In the genomic region with DNA sequence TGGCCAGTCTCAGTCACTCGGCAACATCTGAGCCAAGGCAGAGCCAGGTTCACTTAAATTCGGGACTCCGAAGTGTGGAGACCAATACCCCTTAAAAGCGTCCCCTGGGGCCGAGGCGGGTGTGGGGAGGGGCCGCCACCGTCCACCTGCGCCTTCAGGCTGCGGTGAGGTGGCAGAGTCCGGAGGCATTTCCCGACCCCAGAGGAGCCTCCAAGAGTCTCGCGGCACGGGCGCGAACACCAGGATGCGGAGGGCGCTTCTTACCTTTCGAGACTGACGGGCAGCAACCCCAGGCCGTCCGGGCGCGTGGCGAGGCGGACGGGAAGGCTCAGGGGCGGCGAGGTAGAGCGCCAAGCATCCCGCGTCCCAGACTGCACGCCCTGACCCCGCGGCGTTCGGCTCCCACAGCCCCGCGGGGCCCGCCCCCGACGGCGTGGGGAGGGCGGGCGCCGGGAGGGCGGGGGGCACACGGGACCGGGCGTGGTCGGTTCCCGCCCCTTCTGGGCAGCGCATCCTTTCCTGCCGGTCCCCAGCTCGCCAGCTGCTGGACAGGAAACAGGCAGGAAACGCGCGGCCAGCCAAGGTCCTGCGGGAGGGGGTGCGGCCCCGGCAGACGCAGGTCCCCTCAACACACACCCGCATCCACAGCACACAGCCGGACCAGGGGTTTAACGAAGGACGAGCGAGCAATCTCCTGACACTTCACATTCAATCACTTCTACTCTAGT, we compare ENCODE assay signal across 8 cellular contexts. TPM values are rescaled to one million over a fixed set of nuclear protein-coding genes. Genes with fewer than 3 reads are reported as not detected.
DNase-seq lines count a peak whose midpoint lies in the region; ATAC-seq and TF ChIP-seq lines count a peak whose summit lies in the region.

A gene with protein sequence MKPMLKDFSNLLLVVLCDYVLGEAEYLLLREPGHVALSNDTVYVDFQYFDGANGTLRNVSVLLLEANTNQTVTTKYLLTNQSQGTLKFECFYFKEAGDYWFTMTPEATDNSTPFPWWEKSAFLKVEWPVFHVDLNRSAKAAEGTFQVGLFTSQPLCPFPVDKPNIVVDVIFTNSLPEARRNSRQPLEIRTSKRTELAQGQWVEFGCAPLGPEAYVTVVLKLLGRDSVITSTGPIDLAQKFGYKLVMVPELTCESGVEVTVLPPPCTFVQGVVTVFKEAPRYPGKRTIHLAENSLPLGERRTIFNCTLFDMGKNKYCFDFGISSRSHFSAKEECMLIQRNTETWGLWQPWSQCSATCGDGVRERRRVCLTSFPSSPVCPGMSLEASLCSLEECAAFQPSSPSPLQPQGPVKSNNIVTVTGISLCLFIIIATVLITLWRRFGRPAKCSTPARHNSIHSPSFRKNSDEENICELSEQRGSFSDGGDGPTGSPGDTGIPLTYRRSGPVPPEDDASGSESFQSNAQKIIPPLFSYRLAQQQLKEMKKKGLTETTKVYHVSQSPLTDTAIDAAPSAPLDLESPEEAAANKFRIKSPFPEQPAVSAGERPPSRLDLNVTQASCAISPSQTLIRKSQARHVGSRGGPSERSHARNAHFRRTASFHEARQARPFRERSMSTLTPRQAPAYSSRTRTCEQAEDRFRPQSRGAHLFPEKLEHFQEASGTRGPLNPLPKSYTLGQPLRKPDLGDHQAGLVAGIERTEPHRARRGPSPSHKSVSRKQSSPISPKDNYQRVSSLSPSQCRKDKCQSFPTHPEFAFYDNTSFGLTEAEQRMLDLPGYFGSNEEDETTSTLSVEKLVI (minus strand): TSS at position 406 of the 728 bp plus-strand sequence. CDS start 3,572 bp downstream, outside the sequence.

- H3K4me3 Mint-ChIP-seq in Calu3 (ENCODE audit: low read depth, unreplicated experiment), result peak within 1 kb of the TSS; percentile 83

- CTCF ChIA-PET in Calu3 (lab: Charles Lee), result no interaction called here

- H3K27me3 ChIP-seq in smooth muscle cell (ENCODE audit: low read depth), result peaks cover 39% of the 10 kb centered on the region

- WGBS in smooth muscle cell (ENCODE audit: low lambda C conversion rate), result 5% methylated on average over 38 of the region's 68 CpGs

- peaks cover 14% of the 10 kb centered on the region for H3K36me3 Mint-ChIP-seq in Calu3 (ENCODE audit: insufficient read depth, unreplicated experiment)

- no peak within 1 kb of the TSS for H3K27ac Mint-ChIP-seq in Calu3 (ENCODE audit: unreplicated experiment)

- no peaks in the 10 kb centered on the region for H3K9me3 Mint-ChIP-seq in Calu3 (ENCODE audit: low read depth, unreplicated experiment)

- intact Hi-C loops in Calu3 (cut with micrococcal nuclease; ENCODE audit: unreplicated experiment), result no loop called here

- H3K4me3 ChIP-seq in cardiac fibroblast (replicated peaks in 1 of 2; ENCODE audit: low read depth in 2 of 2, low read length in 2 of 2) (peak within 1 kb of the TSS; percentile 71 to 73), smooth muscle cell (peak within 1 kb of the TSS; percentile 49)

- DNase-seq in Calu3, result peak; percentile 34
- DNase-seq in RPMI8226, result peak; percentile 8
- peak; percentile 37 to 63 for DNase-seq in cardiac fibroblast (ENCODE audit: low read depth in 2 of 2)
- DNase-seq in iris pigment epithelial cell (ENCODE audit: low read depth), result peak; percentile 9
- DNase-seq in smooth muscle cell (lab: John Stamatoyannopoulos, UW; ENCODE audit: unreplicated experiment), result no peak
- no peak for DNase-seq in OCI-M1 (lab: John Stamatoyannopoulos, UW)
- DNase-seq in NCI-H187 treated with DMSO at 0.1 percent for 48 hours (lab: John Stamatoyannopoulos, UW), result no peak

- H3K4me2 ChIP-seq in smooth muscle cell, result peak within 1 kb of the TSS; percentile 91

- no TSS peak for BruUV-seq in Calu3 (replicated peaks; lab: Mats Ljungman, UMichigan)

- H3F3A ChIP-seq in smooth muscle cell (ENCODE audit: low read depth), result no peaks in the 10 kb centered on the region

- peaks cover under 1% of the 10 kb centered on the region for H3K4me1 Mint-ChIP-seq in Calu3 (ENCODE audit: low read depth, unreplicated experiment)

- peaks cover 12% of the 10 kb centered on the region for H3K4me1 ChIP-seq in smooth muscle cell (ENCODE audit: low read depth)

- no peak within 1 kb of the TSS for H3K9ac ChIP-seq in smooth muscle cell (ENCODE audit: low read depth)

- no peaks in the 10 kb centered on the region for H3K9me3 ChIP-seq in smooth muscle cell (replicated peaks; ENCODE audit: low read depth)

- no peaks in the 10 kb centered on the region for H3K27me3 Mint-ChIP-seq in Calu3 (ENCODE audit: unreplicated experiment)

- no peak within 1 kb of the TSS for H2AFZ ChIP-seq in smooth muscle cell (ENCODE audit: low read depth)

- no peak within 1 kb of the TSS for H3K27ac ChIP-seq in smooth muscle cell (ENCODE audit: low read depth)

- ATAC-seq in GM21367 (IDR thresholded peaks at IDR 0.05; ENCODE audit: unreplicated experiment), result peak; percentile 47

- no peaks in the 10 kb centered on the region for H3K79me2 ChIP-seq in smooth muscle cell (ENCODE audit: low read depth)

- H4K20me1 ChIP-seq in smooth muscle cell (ENCODE audit: low read depth), result no peaks in the 10 kb centered on the region

- H3K36me3 ChIP-seq in smooth muscle cell (ENCODE audit: low read depth), result peaks cover 4% of the 10 kb centered on the region

- TF ChIP-seq CTCF in Calu3 (IDR thresholded peaks at IDR 0.05; ENCODE audit: unreplicated experiment), result no peak
- no peak for TF ChIP-seq CTCF in cardiac fibroblast (IDR thresholded peaks at IDR 0.05; ENCODE audit: low read depth, low read length)
- no peak for TF ChIP-seq CTCF in smooth muscle cell (IDR thresholded peaks at IDR 0.05; ENCODE audit: borderline replicate concordance, insufficient read depth, poor library complexity, severe bottlenecking)

RNA-seq across cellular contexts. Expression of the gene that starts here (rescaled TPM):
- total RNA-seq in Calu3 (2022) (0.85 and 0.93 TPM in 2 replicates), smooth muscle cell (0.54 and 0.67 TPM in 2 replicates)
- 0.08 and 1.1 TPM in 2 replicates for polyA plus RNA-seq in smooth muscle cell

Comparison
In these comparisons a context has a peak if more than half of its experiments do, and no peak if none do; other contexts are left out.
1. Peak in DNase-seq in Calu3; RNA of the gene not detected or under 1 TPM.
2. DNase-seq: peak in RPMI8226 (single experiment), cardiac fibroblast (2 of 2) and iris pigment epithelial cell (single experiment); none in smooth muscle cell (single experiment), OCI-M1 (single experiment) and NCI-H187 treated with DMSO at 0.1 percent for 48 hours (single experiment).